Comparison of ENCODE assay signal across 8 cellular contexts in the genomic region with DNA sequence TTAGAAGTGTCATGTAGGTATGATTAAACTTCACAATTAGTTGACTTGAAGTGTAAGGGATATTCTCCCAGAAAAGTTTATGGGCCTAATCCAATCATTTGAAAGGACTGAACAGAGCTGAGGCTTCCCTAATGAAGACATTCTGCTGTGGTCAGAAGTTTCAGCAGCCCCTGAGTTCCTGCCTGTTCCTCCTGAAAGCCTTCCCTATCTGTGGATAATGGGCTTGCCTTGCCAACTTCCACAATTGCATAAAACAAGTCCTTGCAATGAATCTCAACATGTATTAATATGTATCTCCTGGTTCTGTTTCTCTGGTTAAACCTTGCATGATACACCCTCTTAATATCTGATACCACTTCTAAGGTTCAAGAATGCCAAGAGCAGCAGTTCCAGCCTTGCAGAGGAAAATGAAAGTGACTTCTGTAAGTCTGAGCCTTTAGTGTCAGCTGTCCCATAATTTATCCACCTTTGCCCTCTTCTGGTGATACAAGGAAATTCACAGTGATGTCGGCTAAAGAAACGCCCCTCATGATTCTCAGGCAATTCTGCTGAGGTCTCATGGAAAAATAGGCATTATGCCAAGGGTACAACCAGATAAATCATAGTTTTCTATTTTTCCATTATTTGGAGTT.
DNase-seq lines count a peak whose midpoint lies in the region; ATAC-seq, FAIRE-seq and TF ChIP-seq lines count a peak whose summit lies in the region.

No MANE protein-coding gene starts in this region.

- no peak overlapping the region for H3K4me3 ChIP-seq in mucosa of descending colon

- DNase-seq in EL (peak; percentile 34), SIG-M5 (lab: John Stamatoyannopoulos, UW) (peak; percentile 1), mucosa of descending colon (peak in 1 of 3 donors; percentile 51)

- peak; percentile 89 for ATAC-seq in GM21825 (IDR thresholded peaks at IDR 0.05; ENCODE audit: unreplicated experiment)
- peak; percentile 89 for ATAC-seq in mucosa of descending colon
- no peak for ATAC-seq in HG03039 (IDR thresholded peaks at IDR 0.05; ENCODE audit: unreplicated experiment)

- TF ChIP-seq CTCF in 22Rv1 (IDR thresholded peaks at IDR 0.05) (peak; percentile 73), LNCAP (IDR thresholded peaks at IDR 0.05) (peak; percentile 55), mucosa of descending colon (IDR thresholded peaks at IDR 0.05) (no peak)

- peak; percentile 26 for FAIRE-seq in endometrium (lab: Jason Lieb, UNC)

- intact Hi-C loops in mucosa of descending colon (cut with DNase I, micrococcal nuclease): loop anchor here in 1 of 2 donors (2.0 kb wide), 1 partner anchor 48 kb away; no protein-coding TSS in a partner anchor

- H3K27ac ChIP-seq in 22Rv1: no peak overlapping the region

- H3K4me1 ChIP-seq in mucosa of descending colon (ENCODE audit: low read depth): no peaks in the 10 kb centered on the region

- H3K36me3 ChIP-seq in mucosa of descending colon (ENCODE audit: low read depth): no peaks in the 10 kb centered on the region

- no peaks in the 10 kb centered on the region for H3K9me3 ChIP-seq in mucosa of descending colon
